8 cellular contexts compared by ENCODE assay signal in the genomic region with DNA sequence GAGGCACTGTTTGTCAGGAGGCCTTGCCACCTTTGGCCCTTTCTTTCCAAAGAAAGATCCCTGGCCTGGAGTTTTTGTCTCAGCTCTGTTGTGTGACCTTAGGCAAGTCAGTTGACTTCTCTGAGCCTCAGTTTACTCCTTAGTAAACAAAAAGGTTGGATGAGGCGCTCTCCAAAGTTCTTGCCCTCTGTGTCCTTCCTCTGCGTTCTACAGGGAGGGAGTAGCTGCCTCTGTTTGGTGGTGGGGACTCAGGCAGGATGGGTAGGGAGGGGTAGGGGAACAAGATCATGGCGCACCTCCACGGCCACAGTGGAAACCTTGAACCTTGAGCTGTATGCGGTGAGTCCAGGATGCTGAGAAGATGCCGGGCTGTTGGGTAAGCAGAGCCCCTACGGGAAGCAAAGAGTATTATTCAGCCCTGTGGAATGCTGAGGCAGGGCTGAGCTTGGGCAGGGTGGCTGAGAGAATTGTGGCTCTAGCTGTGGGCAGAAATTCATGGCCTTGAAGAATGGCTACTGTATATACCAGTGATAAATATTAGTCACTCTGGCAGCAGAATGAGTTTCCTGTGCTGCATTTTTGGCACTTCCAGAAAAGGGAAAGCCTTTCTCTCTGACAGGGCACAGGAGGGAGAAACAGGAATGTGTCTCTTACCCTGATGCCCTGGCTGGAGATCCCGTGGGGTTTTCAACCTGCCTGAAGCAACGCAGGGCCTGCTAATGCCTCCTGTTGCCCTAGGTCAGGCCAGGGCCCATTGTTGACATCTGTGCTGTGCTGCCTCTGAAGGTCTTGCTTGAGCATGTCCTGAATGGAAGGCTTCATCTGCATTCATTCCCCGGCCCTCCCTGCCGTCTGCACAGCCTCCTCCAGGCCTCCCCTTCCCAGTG. TPM values are rescaled to one million over a fixed set of nuclear protein-coding genes. Genes with fewer than 3 reads are reported as not detected.
DNase-seq lines count a peak whose midpoint lies in the region; ATAC-seq and TF ChIP-seq lines count a peak whose summit lies in the region.

No MANE protein-coding gene starts in this region.

- intact Hi-C loops in CD14-positive monocyte (cut with micrococcal nuclease), result loop anchor here (5.0 kb wide), 3 partner anchors 42 to 78 kb away; no protein-coding TSS in a partner anchor
- intact Hi-C loops in PC-3 (cut with micrococcal nuclease), result loop anchor here (1.0 to 5.0 kb wide), 2 partner anchors 38 to 159 kb away; partner anchors contain the start of gene SMAD3

- POLR2A ChIA-PET in PC-3 (lab: Charles Lee; ENCODE audit: unreplicated experiment), result interaction anchor here (0.5 to 1.0 kb wide), 4 partner anchors 20 to 70 kb away, joined by 4 to 14 read pairs (median 4); partner anchors contain the start of gene SMAD3

- no peaks in the 10 kb centered on the region for H4K20me1 ChIP-seq in PC-3 (ENCODE audit: low read length)

- H3K4me1 ChIP-seq in PC-3 (ENCODE audit: insufficient read depth, low read length) (peaks cover 76% of the 10 kb centered on the region), esophagus (ENCODE audit: control insufficient read depth in 2 of 2, insufficient read depth in 2 of 2, low read length in 1 of 2) (peaks cover 17 to 57% of the 10 kb centered on the region in 2 donors), HAP-1 (peaks cover 2% of the 10 kb centered on the region; the same call in 1 of the 2 replicates)

- WGBS in esophagus, 2 donors, result 32 to 44% methylated on average over 11 of the region's 11 CpGs

- H3K9me3 ChIP-seq in PC-3 (ENCODE audit: low read length) (no peaks in the 10 kb centered on the region), esophagus (ENCODE audit: control insufficient read depth in 2 of 2, insufficient read depth in 1 of 2, low read depth in 1 of 2, low read length in 1 of 2) (no peaks in the 10 kb centered on the region), HAP-1 (no peaks in the 10 kb centered on the region)

- no peak for DNase-seq in CD14-positive monocyte (ENCODE audit: low spot score)
- peak; percentile 96 for DNase-seq in PC-3
- peak; percentile 94 for DNase-seq in non-pigmented ciliary epithelial cell (ENCODE audit: low read depth)
- DNase-seq in HAP-1 (ENCODE audit: low spot score in 2 of 2), result no peak
- no peak for DNase-seq in NCI-H2029 (lab: John Stamatoyannopoulos, UW)
- no peak for DNase-seq in occipital lobe (lab: John Stamatoyannopoulos, UW)

- H3K27ac Mint-ChIP-seq in CD14-positive monocyte, result peak overlapping the region in 5 of 7 donors; percentile 13 to 95 (median 79)

- in situ Hi-C loops in HAP-1 (cut with MboI; ENCODE audit: low sequenced_read_pairs), result no loop called here

- ATAC-seq in PC-3 (peak; percentile 73), GM18511 (IDR thresholded peaks at IDR 0.05; ENCODE audit: unreplicated experiment) (no peak)

- no peak for TF ChIP-seq CTCF in CD14-positive monocyte (IDR thresholded peaks at IDR 0.05)
- no peak for TF ChIP-seq CTCF in PC-3 (conservative IDR thresholded peaks at IDR 0.05; ENCODE audit: low read depth, low read length)

- peak overlapping the region; percentile 58 for H3K4me2 ChIP-seq in PC-3 (ENCODE audit: low read length)

- H3K9me3 Mint-ChIP-seq in CD14-positive monocyte, result peaks cover 0 to 2% (median 0%) of the 10 kb centered on the region in 7 donors

- H3K4me3 Mint-ChIP-seq in CD14-positive monocyte, result peak overlapping the region in 1 of 2 donors; percentile 0

- peaks cover 17% of the 10 kb centered on the region for H3F3A ChIP-seq in PC-3 (ENCODE audit: low read length, unreplicated experiment)

- peaks cover under 1% of the 10 kb centered on the region for H3K4me1 Mint-ChIP-seq in CD14-positive monocyte

- H3K79me2 ChIP-seq in PC-3 (ENCODE audit: low read length), result peaks cover 90% of the 10 kb centered on the region

- BruUV-seq in PC-3 (replicated peaks; lab: Mats Ljungman, UMichigan), result TSS peak; percentile 68

- no peak overlapping the region for H2AFZ ChIP-seq in PC-3 (ENCODE audit: low read length)

- H3K27me3 Mint-ChIP-seq in CD14-positive monocyte (ENCODE audit: low read depth in 3 of 3), result peaks cover 3% of the 10 kb centered on the region in 3 donors

- H3K27me3 ChIP-seq in PC-3 (ENCODE audit: low read length), result no peaks in the 10 kb centered on the region
- H3K27me3 ChIP-seq in esophagus (ENCODE audit: control insufficient read depth in 1 of 2, insufficient read depth in 2 of 2, low read length in 2 of 2), result no peaks in the 10 kb centered on the region
- no peaks in the 10 kb centered on the region for H3K27me3 ChIP-seq in HAP-1 (ENCODE audit: low read depth)

- H3K27ac ChIP-seq in PC-3 (ENCODE audit: low read length), result peak overlapping the region; percentile 99
- H3K27ac ChIP-seq in esophagus (ENCODE audit: low read depth in 2 of 2, low read length in 1 of 2), result peak overlapping the region; percentile 94 to 99

- H3K4me3 ChIP-seq in PC-3 (ENCODE audit: low read length) (no peak overlapping the region), esophagus (ENCODE audit: low read depth in 1 of 2, low read length in 2 of 2) (no peak overlapping the region), HAP-1 (no peak overlapping the region)

- CTCF ChIA-PET in PC-3 (lab: Charles Lee), result interaction anchor here (1.4 kb wide), 1 partner anchor 159 kb away, joined by 5 read pairs; no protein-coding TSS in a partner anchor

- peaks cover 43 to 57% of the 10 kb centered on the region in 2 donors for H3K36me3 Mint-ChIP-seq in CD14-positive monocyte

- peak overlapping the region; percentile 92 for H3K9ac ChIP-seq in PC-3 (ENCODE audit: low read length)

- no peaks in the 10 kb centered on the region for H3K9me2 ChIP-seq in PC-3 (replicated peaks; ENCODE audit: low read length)

- H3K36me3 ChIP-seq in PC-3 (ENCODE audit: low read depth, low read length), result peaks cover 50% of the 10 kb centered on the region
- peaks cover 0 to 2% of the 10 kb centered on the region in 2 donors for H3K36me3 ChIP-seq in esophagus (ENCODE audit: control insufficient read depth in 2 of 2, insufficient read depth in 2 of 2, low read length in 1 of 2)
- peaks cover 5% of the 10 kb centered on the region; the same call in 1 of the 2 replicates for H3K36me3 ChIP-seq in HAP-1 (replicated peaks)

RNA-seq across cellular contexts. Expression of gene SMAD3, which starts 39.9 kb away (rescaled TPM):
- polyA plus RNA-seq in CD14-positive monocyte (1 to 10 TPM; 4.4 to 5.4 TPM), esophagus (10 to 100 TPM; 24.8 to 51.5 TPM)
- total RNA-seq in PC-3 (2014; rRNA removed) (75.6 and 86.4 TPM in 2 replicates), occipital lobe (2.5 TPM)

Comparison
In these comparisons a context has a peak if more than half of its experiments do, and no peak if none do; other contexts are left out.
1. DNase-seq: peak in PC-3 (single experiment) and non-pigmented ciliary epithelial cell (single experiment); none in CD14-positive monocyte (single experiment), HAP-1 (0 of 2), NCI-H2029 (single experiment) and occipital lobe (single experiment).
2. RNA of gene SMAD3, which starts 39.9 kb away (total RNA-seq): 75.6 to 86.4 TPM in PC-3; 2.5 TPM in occipital lobe (single experiment); every median in the first group is over 10 times any median in the second.